ENCODE assay signal across 1 cellular context in genomic region chr17:75090871-75091854, GRCh38.
TF ChIP-seq lines count a peak whose summit lies in the region.

No MANE protein-coding gene starts in this region.

TF ChIP-seq in HepG2, 621 proteins besides CTCF, POLR2A, EP300 and RAD21 (continued from another document and continues in another):
- TF ChIP-seq CEBPZ (IDR thresholded peaks at IDR 0.05; ENCODE audit: low read length) = no peak
- TF ChIP-seq ZMAT5 (CRISPR knock-in tag; IDR thresholded peaks at IDR 0.05; ENCODE audit: borderline replicate concordance, low read depth) = no peak
- peak; percentile 27; the same call in 1 of the 2 replicates for TF ChIP-seq ZNF275 (CRISPR knock-in tag; IDR thresholded peaks at IDR 0.05; ENCODE audit: borderline replicate concordance)
- TF ChIP-seq HHEX (CRISPR knock-in tag; IDR thresholded peaks at IDR 0.05) = no peak
- no peak for TF ChIP-seq NAIF1 (CRISPR knock-in tag; IDR thresholded peaks at IDR 0.05; ENCODE audit: borderline replicate concordance)
- peak; percentile 91; the same call in 1 of the 2 replicates for TF ChIP-seq ZNF572 (CRISPR knock-in tag; IDR thresholded peaks at IDR 0.05)
- TF ChIP-seq KDM5A (IDR thresholded peaks at IDR 0.05; ENCODE audit: borderline replicate concordance, low read length) = no peak
- 0 out of 2 replicates have a peak, but pooled peaks have one; percentile 21 for TF ChIP-seq CREB3 (CRISPR knock-in tag; IDR thresholded peaks at IDR 0.05)
- TF ChIP-seq GATAD2A (CRISPR knock-in tag; IDR thresholded peaks at IDR 0.05) = peak; percentile 89
- TF ChIP-seq ZSCAN9 (CRISPR knock-in tag; IDR thresholded peaks at IDR 0.05; ENCODE audit: borderline replicate concordance) = peak; percentile 63; the same call in 1 of the 2 replicates
- no peak for TF ChIP-seq RFX1 (IDR thresholded peaks at IDR 0.05)
- TF ChIP-seq ZNF260 (CRISPR knock-in tag; IDR thresholded peaks at IDR 0.05; ENCODE audit: borderline replicate concordance, low read depth) = no peak
- no peak for TF ChIP-seq TRAFD1 (CRISPR knock-in tag; IDR thresholded peaks at IDR 0.05; ENCODE audit: borderline replicate concordance)
- no peak for TF ChIP-seq EED (CRISPR knock-in tag; IDR thresholded peaks at IDR 0.05)
- 0 out of 2 replicates have a peak, but pooled peaks have one; percentile 17 for TF ChIP-seq ZNF619 (CRISPR knock-in tag; IDR thresholded peaks at IDR 0.05)
- no peak for TF ChIP-seq BCLAF1 (IDR thresholded peaks at IDR 0.05)
- TF ChIP-seq KLF6 (CRISPR knock-in tag; IDR thresholded peaks at IDR 0.05) = 0 out of 2 replicates have a peak, but pooled peaks have one; percentile 44
- peak; percentile 70; the same call in 1 of the 2 replicates for TF ChIP-seq ZNF335 (CRISPR knock-in tag; IDR thresholded peaks at IDR 0.05)
- TF ChIP-seq ZNF33B (CRISPR knock-in tag; IDR thresholded peaks at IDR 0.05) = no peak
- peak; percentile 73 for TF ChIP-seq FOSL2 (CRISPR knock-in tag; IDR thresholded peaks at IDR 0.05)
- no peak for TF ChIP-seq ZNF18 (CRISPR knock-in tag; IDR thresholded peaks at IDR 0.05; ENCODE audit: insufficient replicate concordance)
- peak; percentile 58; the same call in 1 of the 2 replicates for TF ChIP-seq ZNF331 (CRISPR knock-in tag; IDR thresholded peaks at IDR 0.05)
- TF ChIP-seq PATZ1 (CRISPR knock-in tag; IDR thresholded peaks at IDR 0.05) = peak; percentile 93
- TF ChIP-seq BATF2 (CRISPR knock-in tag; IDR thresholded peaks at IDR 0.05) = no peak
- TF ChIP-seq NFATC3 (CRISPR knock-in tag; IDR thresholded peaks at IDR 0.05) = no peak
- no peak for TF ChIP-seq LRRFIP1 (CRISPR knock-in tag; conservative IDR thresholded peaks at IDR 0.05)
- no peak; the same call in 1 of the 2 replicates for TF ChIP-seq ZNF724P (CRISPR knock-in tag; IDR thresholded peaks at IDR 0.05; ENCODE audit: borderline replicate concordance)
- TF ChIP-seq CEBPG (CRISPR knock-in tag; IDR thresholded peaks at IDR 0.05) = peak; percentile 34; the same call in 1 of the 2 replicates
- 0 out of 2 replicates have a peak, but pooled peaks have one; percentile 76 for TF ChIP-seq PCBP1 (IDR thresholded peaks at IDR 0.05; ENCODE audit: borderline replicate concordance, low read depth, low read length)
- no peak; the same call in 1 of the 2 replicates for TF ChIP-seq ZBTB26 (CRISPR knock-in tag; IDR thresholded peaks at IDR 0.05; ENCODE audit: borderline replicate concordance)
- peak; percentile 72; the same call in 1 of the 2 replicates for TF ChIP-seq NCOA2 (CRISPR knock-in tag; IDR thresholded peaks at IDR 0.05)
- 0 out of 4 replicates have a peak, but pooled peaks of 1 of the 2 experiments have one; percentile 53 for TF ChIP-seq KLF16 (CRISPR knock-in tag; IDR thresholded peaks at IDR 0.05)
- TF ChIP-seq SOX13 (IDR thresholded peaks at IDR 0.05) = no peak; the same call in 1 of the 2 replicates
- TF ChIP-seq SOX13 (CRISPR knock-in tag; conservative IDR thresholded peaks at IDR 0.05 in 1 of 2, IDR thresholded peaks at IDR 0.05 in 1 of 2) = peak in 1 of 2 experiments; percentile 79; a peak in 2 of 4 replicates
- TF ChIP-seq SMAD3 (CRISPR knock-in tag; IDR thresholded peaks at IDR 0.05) = peak; percentile 79; the same call in 1 of the 2 replicates
- no peak for TF ChIP-seq ZNF776 (CRISPR knock-in tag; IDR thresholded peaks at IDR 0.05)
